ENCODE assay signal across 32 cellular contexts in the genomic region with DNA sequence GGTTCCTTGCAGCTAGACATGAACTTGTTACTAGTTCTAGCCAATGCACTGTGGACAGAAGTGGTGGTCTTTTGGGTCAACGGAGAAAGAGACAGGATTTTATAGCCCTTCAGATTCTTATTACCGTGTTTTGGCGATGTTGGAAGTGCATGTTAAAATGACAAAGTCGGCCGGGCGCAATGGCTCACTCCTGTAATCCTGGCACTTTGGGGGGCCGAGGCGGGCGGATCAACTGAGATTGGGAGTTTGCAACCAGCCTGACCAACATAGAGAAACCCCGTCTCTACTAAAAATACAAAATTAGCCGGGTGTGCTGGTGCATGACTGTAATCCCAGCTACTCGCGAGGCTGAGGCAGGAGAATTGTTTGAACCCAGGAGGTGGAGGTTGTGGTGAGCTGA.
"Had no signal": no experiment of that assay in that cellular context is flagged by ENCODE, and none has a peak within 500 bp of the region (broad histone marks: within the 10 kb centered on the region; RNA-seq: fewer than 3 reads in every experiment).

No MANE protein-coding gene starts in this region.

- H3K9me3 ChIP-seq: adrenal gland, ascending aorta, body of pancreas, breast epithelium had no signal

- H3K4me1 ChIP-seq: adrenal gland, ascending aorta, breast epithelium had no signal

- H3K4me3 ChIP-seq: adrenal gland, ascending aorta, body of pancreas, breast epithelium, cardiac muscle cell had no signal

- H3K36me3 ChIP-seq: adrenal gland, ascending aorta, brain microvascular endothelial cell, breast epithelium, cardiac muscle cell had no signal

- DNase-seq: activated effector memory CD4-positive, alpha-beta T cell treated with anti-CD3 and anti-CD28 coated beads, Interleukin-2, amount 50 U/mL, for 16 hours; activated effector memory CD4-positive, alpha-beta T cell treated with Interleukin-2 at 50 U/mL for 16 hours; activated gamma-delta T cell; activated gamma-delta T cell treated with Interleukin-2 at 50 U/mL for 16 hours; activated naive CD4-positive, alpha-beta T cell; activated naive CD4-positive, alpha-beta T cell treated with anti-CD3 and anti-CD28 coated beads for 36 hours; activated naive CD4-positive, alpha-beta T cell treated with anti-CD3 and anti-CD28 coated beads, Interleukin-2, amount 10 ng/mL, durations not matched to agents 7 days and 5 days; activated naive CD4-positive, alpha-beta T cell treated with anti-CD3 and anti-CD28 coated beads, Interleukin-2, amount 50 U/mL, for 16 hours; activated naive CD4-positive, alpha-beta T cell treated with Interleukin-2 at 50 U/mL for 16 hours; activated naive CD8-positive, alpha-beta T cell treated with anti-CD3 and anti-CD28 coated beads for 36 hours; activated naive CD8-positive, alpha-beta T cell treated with anti-CD3 and anti-CD28 coated beads, Interleukin-2, amount 10 ng/mL, durations not matched to agents 7 days and 5 days; activated naive CD8-positive, alpha-beta T cell treated with anti-CD3 and anti-CD28 coated beads, Interleukin-2, amount 50 U/mL, for 24 hours; activated T-cell treated with anti-CD3 and anti-CD28 coated beads, Interleukin-2, amount 50 U/mL, for 1 hour; activated T-cell treated with anti-CD3 and anti-CD28 coated beads, Interleukin-2, amount 50 U/mL, for 24 hours; activated T-cell treated with anti-CD3 and anti-CD28 coated beads, Interleukin-2, amount 50 U/mL, for 4 hours; activated T-cell treated with anti-CD3 and anti-CD28 coated beads, Interleukin-2, amount 50 U/mL, for 48 hours; activated T-cell treated with anti-CD3 and anti-CD28 coated beads, Interleukin-2, amount 50 U/mL, for 72 hours; adrenal gland; amniotic stem cell; amygdala; anterior cingulate cortex; aorta; body of pancreas; brain microvascular endothelial cell; caudate nucleus; central memory CD4-positive, alpha-beta T cell; cerebellar nuclear complex had no signal

- H3K27ac ChIP-seq: adrenal gland, ascending aorta, body of pancreas, brain microvascular endothelial cell, breast epithelium, cardiac muscle cell had no signal

- H3K27me3 ChIP-seq: adrenal gland, ascending aorta, body of pancreas, brain microvascular endothelial cell, breast epithelium, cardiac muscle cell had no signal

- ATAC-seq: activated naive CD4-positive, alpha-beta T cell treated with anti-CD3 and anti-CD28 coated beads, Interleukin-2, amount 50 U/mL, for 72 hours; activated naive CD8-positive, alpha-beta T cell treated with anti-CD3 and anti-CD28 coated beads, Interleukin-2, amount 50 U/mL, for 24 hours; activated T-cell treated with anti-CD3 and anti-CD28 coated beads, Interleukin-2, amount 50 U/mL, for 4 hours; activated T-cell treated with anti-CD3 and anti-CD28 coated beads, Interleukin-2, amount 50 U/mL, for 72 hours; activated T-helper 17 cell treated with anti-CD3 and anti-CD28 coated beads, Interleukin-2, amount 50 U/mL, for 72 hours; body of pancreas had no signal
